In genomic region chr10:71389768-71390434, GRCh38 we compare ENCODE assay signal across 27 cellular contexts.
"Had no signal": no experiment of that assay in that cellular context is flagged by ENCODE, and none has a peak within 500 bp of the region (broad histone marks: within the 10 kb centered on the region; RNA-seq: fewer than 3 reads in every experiment).

No MANE protein-coding gene starts in this region.

- H3K9me3 Mint-ChIP-seq: activated CD4-positive, alpha-beta memory T cell treated with anti-CD3 and anti-CD28 coated beads, Interleukin-2, amount 10 ng/mL, durations not matched to agents 7 days and 5 days; activated naive CD4-positive, alpha-beta T cell treated with anti-CD3 and anti-CD28 coated beads for 36 hours had no signal

- H3K27ac ChIP-seq: brain microvascular endothelial cell, cardiac muscle cell, Peyer's patch, RWPE1, SJCRH30, WERI-Rb-1 had no signal

- H3K27me3 ChIP-seq: Peyer's patch, SJCRH30 had no signal

- H3K4me3 Mint-ChIP-seq: activated CD4-positive, alpha-beta memory T cell treated with anti-CD3 and anti-CD28 coated beads, Interleukin-2, amount 10 ng/mL, durations not matched to agents 7 days and 5 days; activated CD4-positive, alpha-beta T cell treated with anti-CD3 and anti-CD28 coated beads for 36 hours; activated naive CD4-positive, alpha-beta T cell treated with anti-CD3 and anti-CD28 coated beads for 36 hours; activated naive CD8-positive, alpha-beta T cell had no signal

- H3K4me1 ChIP-seq: Peyer's patch, SJCRH30 had no signal

- H3K36me3 Mint-ChIP-seq: activated naive CD8-positive, alpha-beta T cell had no signal

- H3K4me2 ChIP-seq: SK-N-SH had no signal

- DNase-seq: activated CD4-positive, alpha-beta memory T cell treated with anti-CD3 and anti-CD28 coated beads, Interleukin-2, amount 10 ng/mL, durations not matched to agents 7 days and 5 days; activated CD4-positive, alpha-beta T cell treated with anti-CD3 and anti-CD28 coated beads for 36 hours; activated CD4-positive, alpha-beta T cell treated with anti-CD3 and anti-CD28 coated beads, Interleukin-2, amount 50 U/mL, for 1 hour; activated CD8-positive, alpha-beta memory T cell treated with anti-CD3 and anti-CD28 coated beads, Interleukin-2, amount 50 U/mL, for 4 hours; activated effector memory CD4-positive, alpha-beta T cell treated with anti-CD3 and anti-CD28 coated beads, Interleukin-2, amount 50 U/mL, for 16 hours; activated naive CD4-positive, alpha-beta T cell treated with anti-CD3 and anti-CD28 coated beads for 36 hours; activated T-cell treated with anti-CD3 and anti-CD28 coated beads, Interleukin-2, amount 50 U/mL, for 1 hour; brain microvascular endothelial cell; Karpas-422; MM.1S; NCI-H1105; NCI-H1436; NCI-H1694 treated with DMSO at 0.1 percent for 48 hours; NCI-H2081; NCI-H2227 treated with DMSO at 0.1 percent for 48 hours; NCI-H446 treated with DMSO at 0.1 percent for 48 hours; NCI-H524 treated with DMSO at 0.1 percent for 48 hours; NCI-H748 treated with DMSO at 0.1 percent for 48 hours; Right ventricle myocardium superior; SJCRH30; T-helper 1 cell; WERI-Rb-1 had no signal

- H3K4me3 ChIP-seq: cardiac muscle cell, Peyer's patch, SJCRH30 had no signal

- H3K36me3 ChIP-seq: brain microvascular endothelial cell, cardiac muscle cell, Peyer's patch, SJCRH30, WERI-Rb-1 had no signal

- H3K9me3 ChIP-seq: Peyer's patch, SJCRH30, SK-N-SH had no signal

- H3K4me1 Mint-ChIP-seq: activated CD4-positive, alpha-beta memory T cell treated with anti-CD3 and anti-CD28 coated beads, Interleukin-2, amount 10 ng/mL, durations not matched to agents 7 days and 5 days; activated CD4-positive, alpha-beta T cell treated with anti-CD3 and anti-CD28 coated beads for 36 hours had no signal

- ATAC-seq: activated CD4-positive, alpha-beta T cell treated with anti-CD3 and anti-CD28 coated beads for 36 hours had no signal

- H3K27ac Mint-ChIP-seq: activated CD4-positive, alpha-beta memory T cell treated with anti-CD3 and anti-CD28 coated beads, Interleukin-2, amount 10 ng/mL, durations not matched to agents 7 days and 5 days; activated CD4-positive, alpha-beta T cell treated with anti-CD3 and anti-CD28 coated beads for 36 hours; activated naive CD4-positive, alpha-beta T cell treated with anti-CD3 and anti-CD28 coated beads for 36 hours; activated naive CD8-positive, alpha-beta T cell had no signal

- H3K9ac ChIP-seq: SK-N-SH had no signal
